In the genomic region with DNA sequence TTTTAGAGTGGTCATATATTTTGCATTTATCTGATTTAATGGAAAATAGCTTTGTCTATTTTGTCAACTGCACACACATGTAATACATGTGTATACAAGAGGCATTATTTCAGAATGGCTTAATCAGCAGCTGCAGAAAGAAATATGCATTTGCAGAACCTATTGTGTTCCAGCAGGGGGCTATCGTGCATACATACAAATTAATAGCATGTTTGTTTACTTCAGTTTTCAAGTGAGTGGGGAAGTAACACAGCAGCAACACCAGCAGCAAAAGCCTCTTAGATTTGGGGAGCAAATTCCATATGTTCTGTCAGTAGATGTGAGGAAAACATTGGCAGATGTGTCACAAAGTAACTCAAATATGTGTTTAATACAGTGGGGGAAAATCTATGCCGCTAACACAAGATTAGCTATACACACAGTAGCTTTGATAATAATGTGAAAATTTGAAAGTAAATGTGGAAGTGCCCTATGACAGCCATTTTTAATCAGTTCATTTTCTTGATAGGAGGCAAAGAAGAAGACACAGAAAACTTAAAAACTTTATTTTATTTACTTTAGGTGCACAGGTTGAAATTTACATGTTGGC, we compare ENCODE assay signal across 8 cellular contexts.
A peak's percentile ranks its signal among the peaks of the same experiment; 100 is the strongest.
DNase-seq lines count a peak whose midpoint lies in the region; ATAC-seq and TF ChIP-seq lines count a peak whose summit lies in the region.

No MANE protein-coding gene starts in this region.

- H3K9me3 ChIP-seq in testis, result no peaks in the 10 kb centered on the region

- DNase-seq in Right ventricle myocardium inferior (ENCODE audit: missing footprints) (no peak), cardiac septum (ENCODE audit: low spot score) (no peak), NCI-H2171 (lab: John Stamatoyannopoulos, UW) (peak; percentile 47), hepatic stellate cell (ENCODE audit: low spot score) (peak; percentile 2), testis (no peak), omental fat pad (ENCODE audit: low spot score) (no peak)
- DNase-seq in activated CD8-positive, alpha-beta T cell treated with anti-CD3 and anti-CD28 coated beads for 36 hours, result peak; percentile 6

- 58 to 63% methylated on average over 2 of the region's 2 CpGs for WGBS in testis, 2 donors

- no peaks in the 10 kb centered on the region for H3K4me1 ChIP-seq in testis

- no peak overlapping the region for H3K4me3 ChIP-seq in testis

- no peak overlapping the region for H3K27ac ChIP-seq in testis

- H3K4me3 Mint-ChIP-seq in activated CD8-positive, alpha-beta T cell treated with anti-CD3 and anti-CD28 coated beads for 36 hours, result no peak overlapping the region

- peak; percentile 70 for TF ChIP-seq CTCF in activated CD8-positive, alpha-beta T cell treated with anti-CD3 and anti-CD28 coated beads for 36 hours (IDR thresholded peaks at IDR 0.05)
- TF ChIP-seq CTCF in testis (IDR thresholded peaks at IDR 0.05) (peak; percentile 38 to 62 (median 56)), omental fat pad (IDR thresholded peaks at IDR 0.05) (no peak)

- H3K27me3 Mint-ChIP-seq in activated CD8-positive, alpha-beta T cell treated with anti-CD3 and anti-CD28 coated beads for 36 hours, result no peaks in the 10 kb centered on the region

- intact Hi-C loops in Right ventricle myocardium inferior (cut with DNase I) (no loop called here), cardiac septum (cut with DNase I) (loop anchor here (10.0 kb wide), 1 partner anchor 576 kb away; no protein-coding TSS in a partner anchor), testis (cut with DNase I; ENCODE audit: low total_unique reads) (no loop called here)
- intact Hi-C loops in activated CD8-positive, alpha-beta T cell treated with anti-CD3 and anti-CD28 coated beads for 36 hours (cut with micrococcal nuclease), result loop anchor here (10.0 kb wide), 1 partner anchor 146 kb away; no protein-coding TSS in a partner anchor

- no peaks in the 10 kb centered on the region for H3K36me3 Mint-ChIP-seq in activated CD8-positive, alpha-beta T cell treated with anti-CD3 and anti-CD28 coated beads for 36 hours (ENCODE audit: low read depth)

- CTCF ChIA-PET in activated CD8-positive, alpha-beta T cell treated with anti-CD3 and anti-CD28 coated beads for 36 hours (lab: Charles Lee), result interaction anchor here (0.8 to 2.7 kb wide), 26 partner anchors 9 to 692 kb away, joined by 3 to 12 read pairs (median 4); no protein-coding TSS in a partner anchor

- H3K9me3 Mint-ChIP-seq in activated CD8-positive, alpha-beta T cell treated with anti-CD3 and anti-CD28 coated beads for 36 hours, result no peaks in the 10 kb centered on the region

- no peak for TF ChIP-seq POLR2A in testis (IDR thresholded peaks at IDR 0.05)

- no peaks in the 10 kb centered on the region for H3K27me3 ChIP-seq in testis

- no peak overlapping the region for H3K27ac Mint-ChIP-seq in activated CD8-positive, alpha-beta T cell treated with anti-CD3 and anti-CD28 coated beads for 36 hours

- peak; percentile 62 for ATAC-seq in Right ventricle myocardium inferior
- peak; percentile 83 for ATAC-seq in HG03025 (IDR thresholded peaks at IDR 0.05; ENCODE audit: low FRiP score, unreplicated experiment)
- ATAC-seq in activated CD8-positive, alpha-beta T cell treated with anti-CD3 and anti-CD28 coated beads for 36 hours, result peak; percentile 37
- ATAC-seq in omental fat pad (ENCODE audit: low FRiP score), result no peak

- POLR2A ChIA-PET in activated CD8-positive, alpha-beta T cell treated with anti-CD3 and anti-CD28 coated beads for 36 hours (lab: Charles Lee), result no interaction called here

- no peaks in the 10 kb centered on the region for H3K36me3 ChIP-seq in testis (ENCODE audit: low read depth, missing control alignments)

- H3K4me1 Mint-ChIP-seq in activated CD8-positive, alpha-beta T cell treated with anti-CD3 and anti-CD28 coated beads for 36 hours (ENCODE audit: low read depth), result peaks cover 12% of the 10 kb centered on the region

Comparison
In these comparisons a context has a peak if more than half of its experiments do, and no peak if none do; other contexts are left out.
1. intact Hi-C loops: an anchor here in cardiac septum (10.0 kb wide) and activated CD8-positive, alpha-beta T cell treated with anti-CD3 and anti-CD28 coated beads for 36 hours (10.0 kb wide); none called in Right ventricle myocardium inferior and testis.
2. DNase-seq: peak in NCI-H2171 (single experiment), activated CD8-positive, alpha-beta T cell treated with anti-CD3 and anti-CD28 coated beads for 36 hours (single experiment) and hepatic stellate cell (single experiment); none in Right ventricle myocardium inferior (single experiment), cardiac septum (single experiment), testis (single experiment) and omental fat pad (single experiment).
3. CTCF ChIP-seq: peak in activated CD8-positive, alpha-beta T cell treated with anti-CD3 and anti-CD28 coated beads for 36 hours (single experiment) and testis (3 of 3); none in omental fat pad (0 of 3).